ENCODE assay signal across 23 cellular contexts in the genomic region with DNA sequence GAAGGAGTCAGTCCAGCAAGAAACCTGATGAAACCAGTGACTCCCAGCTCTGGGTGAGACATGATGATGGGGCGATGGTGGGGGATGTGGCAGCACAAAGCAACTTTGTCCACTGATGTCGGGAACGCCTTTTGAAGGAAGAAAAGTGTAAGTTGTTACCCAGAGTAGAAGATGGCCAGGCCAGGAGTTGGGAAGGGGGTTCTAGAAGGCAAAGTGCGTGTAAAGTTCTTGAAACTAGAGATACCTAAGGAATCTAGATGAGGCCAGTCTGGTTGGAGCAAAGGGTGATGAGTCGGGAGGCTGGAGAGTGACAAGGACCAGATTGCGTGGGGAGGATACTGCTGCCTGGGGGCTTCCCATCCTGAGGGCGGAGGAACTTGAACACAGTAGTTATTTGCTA.
"Had no signal": no experiment of that assay in that cellular context is flagged by ENCODE, and none has a peak within 500 bp of the region (broad histone marks: within the 10 kb centered on the region; RNA-seq: fewer than 3 reads in every experiment).

No MANE protein-coding gene starts in this region.

- H3K27ac Mint-ChIP-seq: immature natural killer cell; natural killer cell treated with Interleukin-12 subunit alpha and Interleukin-12 subunit beta and Interleukin-15 and Interleukin-18, amount 100 ng/mL, for 72 hours; neural progenitor cell; stimulated activated naive B cell treated with anti-CD40 and anti-IgM and Interleukin-4, amounts not matched to agents 10 μg/mL and 1 μg/mL and 100 μg/mL, for 72 hours; stimulated activated naive CD8-positive, alpha-beta T cell treated with anti-CD3 and anti-CD28 coated beads, Interleukin-15, amount 100 ng/mL, for 72 hours had no signal

- H3K4me1 Mint-ChIP-seq: neural progenitor cell had no signal

- H3K36me3 Mint-ChIP-seq: immature natural killer cell; natural killer cell treated with Interleukin-12 subunit alpha and Interleukin-12 subunit beta and Interleukin-15 and Interleukin-18, amount 100 ng/mL, for 72 hours; neural progenitor cell; stimulated activated naive B cell treated with anti-CD40 and anti-IgM and Interleukin-4, amounts not matched to agents 10 μg/mL and 1 μg/mL and 100 μg/mL, for 72 hours had no signal

- H3K4me3 Mint-ChIP-seq: immature natural killer cell; natural killer cell treated with Interleukin-12 subunit alpha and Interleukin-12 subunit beta and Interleukin-15 and Interleukin-18, amount 100 ng/mL, for 72 hours; neural progenitor cell; stimulated activated naive B cell treated with anti-CD40 and anti-IgM and Interleukin-4, amounts not matched to agents 10 μg/mL and 1 μg/mL and 100 μg/mL, for 72 hours; stimulated activated naive CD8-positive, alpha-beta T cell treated with anti-CD3 and anti-CD28 coated beads, Interleukin-15, amount 100 ng/mL, for 72 hours had no signal

- H3K9me3 Mint-ChIP-seq: immature natural killer cell; natural killer cell treated with Interleukin-12 subunit alpha and Interleukin-12 subunit beta and Interleukin-15 and Interleukin-18, amount 100 ng/mL, for 72 hours; neural progenitor cell; stimulated activated naive CD8-positive, alpha-beta T cell treated with anti-CD3 and anti-CD28 coated beads, Interleukin-15, amount 100 ng/mL, for 72 hours had no signal

- DNase-seq: colonic mucosa; dermis blood vessel endothelial cell; esophagus squamous epithelium; foreskin fibroblast; immature natural killer cell; kidney; left cardiac atrium; left ventricle myocardium inferior; mesenchymal stem cell; midbrain; nucleus accumbens; pancreas; psoas muscle; retina; spleen; stimulated activated CD4-positive, alpha-beta T cell treated with anti-CD3 and anti-CD28 coated beads, Interleukin-15, amount 100 ng/mL, for 24 hours; stimulated activated CD4-positive, alpha-beta T cell treated with anti-CD3 and anti-CD28 coated beads, Interleukin-1b, Interleukin-23, amount 100 ng/mL, for 48 hours; stimulated activated CD4-positive, alpha-beta T cell treated with anti-CD3 and anti-CD28 coated beads, Interleukin-4, amount 100 ng/mL, for 24 hours; stimulated activated naive B cell treated with anti-CD40 and anti-IgM and Interleukin-4, amounts not matched to agents 10 μg/mL and 1 μg/mL and 100 μg/mL, for 72 hours; stimulated activated naive CD8-positive, alpha-beta T cell treated with anti-CD3 and anti-CD28 coated beads, Interleukin-15, amount 100 ng/mL, for 72 hours; transverse colon had no signal
